15 cellular contexts compared by ENCODE assay signal in the genomic region with DNA sequence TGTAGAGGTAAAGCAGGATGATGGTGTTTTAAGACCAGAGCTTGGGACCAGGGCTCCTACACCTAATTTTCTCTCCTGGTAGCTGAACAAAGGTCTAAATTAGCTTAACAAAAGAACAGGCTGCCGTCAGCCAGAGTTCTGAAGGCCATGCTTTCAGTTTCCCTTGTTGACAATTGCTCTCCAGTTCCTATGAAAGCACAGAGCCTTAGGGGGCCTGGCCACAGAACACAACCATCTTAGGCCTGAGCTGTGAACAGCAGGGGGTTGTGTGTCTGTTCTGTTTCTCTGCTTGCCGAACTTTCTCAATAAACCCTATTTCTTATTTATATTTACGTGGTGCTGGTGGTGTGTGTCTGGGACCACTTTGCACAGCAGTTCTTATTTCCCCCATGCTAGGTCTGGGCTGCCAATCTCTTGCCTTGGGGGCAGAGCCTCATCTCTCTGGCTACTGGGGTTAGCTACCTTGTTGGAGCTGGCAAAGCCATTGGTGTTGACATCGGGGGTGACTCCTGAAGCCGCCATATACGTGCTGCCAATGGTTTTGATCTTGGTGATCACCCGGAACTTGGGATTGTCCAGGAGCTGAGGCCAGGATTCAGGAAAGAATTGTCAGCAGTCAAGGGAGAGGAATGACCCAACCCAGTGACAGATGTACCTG. TPM values are rescaled to one million over a fixed set of nuclear protein-coding genes. Genes with fewer than 3 reads are reported as not detected.
DNase-seq lines count a peak whose midpoint lies in the region; ATAC-seq and TF ChIP-seq lines count a peak whose summit lies in the region.
"Had no signal": no experiment of that assay in that cellular context is flagged by ENCODE, and none has a peak within 500 bp of the region (broad histone marks: within the 10 kb centered on the region; RNA-seq: fewer than 3 reads in every experiment).

No MANE protein-coding gene starts in this region.

- H3K27me3 Mint-ChIP-seq in H9 (ENCODE audit: low read depth) (no peaks in the 10 kb centered on the region; the same call in 1 of the 2 replicates), nephron progenitor cell (ENCODE audit: low read depth, poor library complexity) (peaks cover 3% of the 10 kb centered on the region)
- H3K27me3 Mint-ChIP-seq: activated CD4-positive, alpha-beta T cell treated with anti-CD3 and anti-CD28 coated beads for 36 hours; IgD-negative memory B cell; naive thymus-derived CD8-positive, alpha-beta T cell had no signal

- ATAC-seq in HG02970 (IDR thresholded peaks at IDR 0.05; ENCODE audit: low FRiP score, unreplicated experiment): no peak
- ATAC-seq in upper lobe of right lung: no peak
- ATAC-seq: activated CD4-positive, alpha-beta T cell treated with anti-CD3 and anti-CD28 coated beads for 36 hours; naive thymus-derived CD8-positive, alpha-beta T cell had no signal

- peaks cover 15% of the 10 kb centered on the region for H3K36me3 ChIP-seq in upper lobe of right lung

- H3K79me2 ChIP-seq in H9 (ENCODE audit: insufficient read depth, low read length): no peaks in the 10 kb centered on the region

- H3K9ac ChIP-seq in H9 (ENCODE audit: extremely low read depth, insufficient read length, low read length): no peak overlapping the region
- H3K9ac ChIP-seq: GM23248 had no signal

- no peak overlapping the region for H3K18ac ChIP-seq in H9 (ENCODE audit: insufficient read length, low read depth, low read length)

- H3K79me1 ChIP-seq in H9 (ENCODE audit: insufficient read depth, low read depth, low read length, poor library complexity, severe bottlenecking): no peaks in the 10 kb centered on the region

- H2BK12ac ChIP-seq in H9 (ENCODE audit: insufficient read length, low read depth, low read length): no peak overlapping the region

- H3K56ac ChIP-seq in H9 (ENCODE audit: insufficient read length, low read depth, low read length): no peak overlapping the region

- H2BK20ac ChIP-seq in H9 (ENCODE audit: low read depth, low read length, poor library complexity, severe bottlenecking): no peak overlapping the region

- H2AFZ ChIP-seq in H9 (ENCODE audit: low read length): no peak overlapping the region
- H2AFZ ChIP-seq: GM23248 had no signal

- H3K4me3 Mint-ChIP-seq in H9: peak overlapping the region; percentile 30 to 67; a peak in 3 of 5 replicates
- no peak overlapping the region for H3K4me3 Mint-ChIP-seq in nephron progenitor cell
- H3K4me3 Mint-ChIP-seq: activated CD4-positive, alpha-beta T cell treated with anti-CD3 and anti-CD28 coated beads for 36 hours; naive thymus-derived CD8-positive, alpha-beta T cell had no signal

- no peak overlapping the region for H2BK15ac ChIP-seq in H9 (ENCODE audit: low read depth, low read length)

- WGBS in H9 (ENCODE audit: extremely low coverage, insufficient read length, low lambda C conversion rate): no CpG with 5 or more reads among the region's 7 CpGs

- H3K9me3 Mint-ChIP-seq in H9: peaks cover 0 to 3% of the 10 kb centered on the region in 2 experiments; a peak in 2 of 5 replicates
- no peaks in the 10 kb centered on the region for H3K9me3 Mint-ChIP-seq in nephron progenitor cell
- H3K9me3 Mint-ChIP-seq: IgD-negative memory B cell; naive thymus-derived CD8-positive, alpha-beta T cell had no signal

- H3K23ac ChIP-seq in H9 (ENCODE audit: insufficient read length, low read depth, low read length): no peak overlapping the region

- no peak overlapping the region for H3T11ph ChIP-seq in H9 (ENCODE audit: low read length)

- DNase-seq in H9: peak; percentile 87
- peak; percentile 90 for DNase-seq in NCI-H2107 treated with DMSO at 0.1 percent for 48 hours (lab: John Stamatoyannopoulos, UW; ENCODE audit: unreplicated experiment)
- peak; percentile 93 for DNase-seq in choroid plexus epithelial cell (ENCODE audit: low read depth)
- no peak for DNase-seq in nephron progenitor cell
- no peak for DNase-seq in KG1 (lab: John Stamatoyannopoulos, UW)
- DNase-seq in upper lobe of right lung: no peak
- DNase-seq: activated CD4-positive, alpha-beta T cell treated with anti-CD3 and anti-CD28 coated beads for 36 hours; activated naive CD4-positive, alpha-beta T cell; GM23248; NCI-H2029; thyroid gland had no signal

- H3K27me3 ChIP-seq in H9 (ENCODE audit: insufficient read depth, low read length) (no peaks in the 10 kb centered on the region), upper lobe of right lung (no peaks in the 10 kb centered on the region)
- H3K27me3 ChIP-seq: thyroid gland had no signal

- H2BK120ac ChIP-seq in H9 (ENCODE audit: low read depth, low read length, poor library complexity, severe bottlenecking): no peak overlapping the region

- no peak overlapping the region for H4K8ac ChIP-seq in H9 (replicated peaks; ENCODE audit: insufficient read length, low read depth, low read length)

- H3K4me2 ChIP-seq in H9 (ENCODE audit: insufficient read depth, insufficient read length, low read length): no peak overlapping the region
- H3K4me2 ChIP-seq: smooth muscle cell had no signal

- no peak overlapping the region for H3K14ac ChIP-seq in H9 (ENCODE audit: insufficient read depth, low read length)

- H3K4me1 ChIP-seq in H9 (ENCODE audit: insufficient read depth, low read length) (peaks cover 16% of the 10 kb centered on the region), upper lobe of right lung (peaks cover 7% of the 10 kb centered on the region)

- no peak overlapping the region for H3K4ac ChIP-seq in H9 (ENCODE audit: low read depth, low read length)

- H2BK5ac ChIP-seq in H9 (ENCODE audit: insufficient read length, low read length): no peak overlapping the region

- H3K27ac ChIP-seq in H9 (ENCODE audit: insufficient read length, low read depth, low read length): peak overlapping the region; percentile 14
- H3K27ac ChIP-seq in upper lobe of right lung: no peak overlapping the region
- H3K27ac ChIP-seq: GM23248, thyroid gland had no signal

- H3K9me3 ChIP-seq in H9 (ENCODE audit: control insufficient read depth, low read depth, low read length) (no peaks in the 10 kb centered on the region), upper lobe of right lung (no peaks in the 10 kb centered on the region)
- H3K9me3 ChIP-seq: thyroid gland had no signal

- H3K4me3 ChIP-seq in choroid plexus epithelial cell (ENCODE audit: low read depth, low read length): no peak overlapping the region
- H3K4me3 ChIP-seq in upper lobe of right lung: no peak overlapping the region
- H3K4me3 ChIP-seq: GM23248, smooth muscle cell, thyroid gland had no signal

- H3K36me3 Mint-ChIP-seq in H9 (ENCODE audit: insufficient read depth in 1 of 3, low read depth in 3 of 3) (peaks cover 69 to 79% (median 79%) of the 10 kb centered on the region in 3 experiments), nephron progenitor cell (ENCODE audit: low read depth) (peaks cover 71% of the 10 kb centered on the region)

- H3K4me1 Mint-ChIP-seq in H9: peaks cover 46 to 49% of the 10 kb centered on the region in 2 experiments
- H3K4me1 Mint-ChIP-seq in nephron progenitor cell: peaks cover 20% of the 10 kb centered on the region

- no peak overlapping the region for H2AK5ac ChIP-seq in H9 (ENCODE audit: insufficient read length, low read length)

- intact Hi-C loops in upper lobe of right lung (cut with DNase I): loop anchor here (10.0 kb wide), 1 partner anchor 397 kb away; no protein-coding TSS in a partner anchor

- H4K20me1 ChIP-seq in H9 (ENCODE audit: control insufficient read depth, insufficient read depth, insufficient read length): no peaks in the 10 kb centered on the region

- H3K23me2 ChIP-seq in H9 (ENCODE audit: insufficient read length, low read depth, low read length, poor library complexity, severe bottlenecking): no peaks in the 10 kb centered on the region

- TF ChIP-seq CTCF in H9 (conservative IDR thresholded peaks at IDR 0.05): no peak
- TF ChIP-seq CTCF in choroid plexus epithelial cell (conservative IDR thresholded peaks at IDR 0.05; ENCODE audit: low read depth, low read length): no peak
- no peak for TF ChIP-seq CTCF in nephron progenitor cell (IDR thresholded peaks at IDR 0.05)
- no peak for TF ChIP-seq CTCF in upper lobe of right lung (IDR thresholded peaks at IDR 0.05)

- H3K27ac Mint-ChIP-seq in H9 (peak overlapping the region; percentile 87 to 95 (median 93)), nephron progenitor cell (peak overlapping the region; percentile 88)
- H3K27ac Mint-ChIP-seq: activated CD4-positive, alpha-beta T cell treated with anti-CD3 and anti-CD28 coated beads for 36 hours had no signal

- no peak overlapping the region for H4K5ac ChIP-seq in H9 (ENCODE audit: insufficient read length, low read depth, low read length)

- no peak overlapping the region for H4K91ac ChIP-seq in H9 (ENCODE audit: insufficient read length, low read depth, low read length)

RNA-seq across cellular contexts. Expression of a gene that starts 29.0 kb away (rescaled TPM):
- total RNA-seq in H9 (2021): 47.3 and 49.5 TPM in 2 replicates
- total RNA-seq in upper lobe of right lung: 6.5 TPM

RNA-seq across cellular contexts. Expression of a gene that starts 29.0 kb away (rescaled TPM):
- total RNA-seq in H9 (2021) (43.7 and 44.3 TPM in 2 replicates), upper lobe of right lung (30.7 TPM)

Comparison
In these comparisons a context has a peak if more than half of its experiments do, and no peak if none do; other contexts are left out.
1. DNase-seq: peak in H9 (single experiment), NCI-H2107 treated with DMSO at 0.1 percent for 48 hours (single experiment) and choroid plexus epithelial cell (single experiment); none in nephron progenitor cell (single experiment), KG1 (single experiment) and upper lobe of right lung (single experiment).